21 cellular contexts compared by ENCODE assay signal in genomic region chr5:138925090-138925635, GRCh38. TPM values are rescaled to one million over a fixed set of nuclear protein-coding genes. Genes with fewer than 3 reads are reported as not detected.
"Had no signal": no experiment of that assay in that cellular context is flagged by ENCODE, and none has a peak within 500 bp of the region (broad histone marks: within the 10 kb centered on the region; RNA-seq: fewer than 3 reads in every experiment).

No MANE protein-coding gene starts in this region.

- DNase-seq: colonic mucosa; effector CD8-positive, alpha-beta T cell; left ventricle myocardium superior; lower lobe of right lung; natural killer cell; psoas muscle; right cardiac atrium; sigmoid colon; spleen; stimulated activated CD4-positive, alpha-beta T cell treated with anti-CD3 and anti-CD28 coated beads, Interleukin-4, amount 100 ng/mL, for 4 hours; stimulated activated naive CD8-positive, alpha-beta T cell treated with anti-CD3 and anti-CD28 coated beads, Interleukin-15, Interleukin-2, amounts not matched to agents 100 U/mL and 50 U/mL, for 24 hours; substantia nigra; testis; tibial artery; upper lobe of left lung had no signal

- ATAC-seq: left ventricle myocardium superior; lower lobe of right lung; natural killer cell; psoas muscle; right cardiac atrium; stimulated activated memory B cell treated with anti-CD40 and anti-IgM and Interleukin-4, amounts not matched to agents 10 μg/mL and 1 μg/mL and 100 μg/mL, for 72 hours; stimulated activated naive CD8-positive, alpha-beta T cell treated with anti-CD3 and anti-CD28 coated beads, Interleukin-15, Interleukin-2, amounts not matched to agents 100 U/mL and 50 U/mL, for 24 hours had no signal

- H3K27ac ChIP-seq: colonic mucosa, esophagus muscularis mucosa, psoas muscle, sigmoid colon, spleen, testis, tibial artery, upper lobe of left lung had no signal

- H3K4me3 ChIP-seq: colonic mucosa, esophagus muscularis mucosa, lower lobe of right lung, psoas muscle, sigmoid colon, spleen, testis, tibial artery, upper lobe of left lung had no signal

- H3K27me3 ChIP-seq: colonic mucosa, esophagus muscularis mucosa, sigmoid colon, spleen, testis, tibial artery, upper lobe of left lung had no signal

- H3K9me3 ChIP-seq: colonic mucosa, esophagus muscularis mucosa, lower lobe of right lung, psoas muscle, sigmoid colon, spleen, testis, tibial artery, upper lobe of left lung had no signal

- H3K4me1 ChIP-seq: colonic mucosa had no signal

RNA-seq across cellular contexts. Expression of gene LRRTM2, which starts 50.0 kb away (rescaled TPM):
- total RNA-seq: chondrocyte, endodermal cell, epithelial cell of proximal tubule, osteocyte had no signal
